ENCODE assay signal across 3 cellular contexts in the genomic region with DNA sequence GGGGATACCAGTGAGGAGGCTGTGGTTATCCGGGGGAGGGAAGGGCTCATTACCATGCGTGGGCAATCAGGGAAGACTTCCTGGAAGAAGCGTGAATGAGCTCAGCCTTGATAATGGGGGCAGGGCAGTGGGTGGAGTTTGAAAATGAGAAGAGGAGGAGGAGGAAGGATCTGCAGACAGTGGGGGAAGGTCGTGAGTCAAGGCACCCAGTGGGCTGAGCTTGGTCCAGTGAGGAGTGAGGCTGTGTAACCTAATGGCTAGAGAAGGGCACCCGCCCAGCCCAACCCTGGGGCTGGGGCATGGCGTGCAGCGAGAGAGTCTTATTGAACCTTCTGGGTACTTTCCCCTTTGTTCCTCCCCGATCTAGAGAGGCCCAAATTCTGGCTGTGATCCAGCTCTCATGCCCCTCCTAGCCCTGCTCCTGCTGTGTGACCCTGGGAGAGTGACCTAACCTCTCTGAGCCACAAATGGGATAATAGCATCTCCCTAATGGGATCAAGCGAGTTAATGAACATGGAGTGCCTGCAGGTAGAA.
A peak's percentile ranks its signal among the peaks of the same experiment; 100 is the strongest.
TF ChIP-seq lines count a peak whose summit lies in the region.

No MANE protein-coding gene starts in this region.

TF ChIP-seq in HepG2, 621 proteins besides CTCF, POLR2A, EP300 and RAD21:
- TF ChIP-seq ZFP36 (IDR thresholded peaks at IDR 0.05; ENCODE audit: borderline replicate concordance, low read depth, low read length, partially characterized antibody) (peak; percentile 70), ZNF720 (CRISPR knock-in tag; IDR thresholded peaks at IDR 0.05) (no peak), ZNF768 (CRISPR knock-in tag; IDR thresholded peaks at IDR 0.05) (peak; percentile 95), ZMYM3 (CRISPR knock-in tag; IDR thresholded peaks at IDR 0.05) (peak; percentile 44; the same call in 1 of the 2 replicates), TCF7 (IDR thresholded peaks at IDR 0.05; ENCODE audit: low read depth) (no peak), RBM22 (optimal IDR thresholded peaks at IDR 0.05; ENCODE audit: low read length) (peak; percentile 64), KDM2A (CRISPR knock-in tag; IDR thresholded peaks at IDR 0.05; ENCODE audit: borderline replicate concordance, low read depth) (no peak)

TF ChIP-seq in HEK293, 187 proteins besides CTCF, POLR2A, EP300 and RAD21:
- TF ChIP-seq ZNF768 (tag by site-specific recombination; IDR thresholded peaks at IDR 0.05) (peak; percentile 72), ZFHX2 (tag by site-specific recombination; conservative IDR thresholded peaks at IDR 0.05) (peak; percentile 80), EGR2 (tag by site-specific recombination; IDR thresholded peaks at IDR 0.05; ENCODE audit: low read depth) (peak; percentile 77), BCL11A (tag by site-specific recombination; IDR thresholded peaks at IDR 0.05; ENCODE audit: low read depth) (no peak)
- TF ChIP-seq, protein P1, sequence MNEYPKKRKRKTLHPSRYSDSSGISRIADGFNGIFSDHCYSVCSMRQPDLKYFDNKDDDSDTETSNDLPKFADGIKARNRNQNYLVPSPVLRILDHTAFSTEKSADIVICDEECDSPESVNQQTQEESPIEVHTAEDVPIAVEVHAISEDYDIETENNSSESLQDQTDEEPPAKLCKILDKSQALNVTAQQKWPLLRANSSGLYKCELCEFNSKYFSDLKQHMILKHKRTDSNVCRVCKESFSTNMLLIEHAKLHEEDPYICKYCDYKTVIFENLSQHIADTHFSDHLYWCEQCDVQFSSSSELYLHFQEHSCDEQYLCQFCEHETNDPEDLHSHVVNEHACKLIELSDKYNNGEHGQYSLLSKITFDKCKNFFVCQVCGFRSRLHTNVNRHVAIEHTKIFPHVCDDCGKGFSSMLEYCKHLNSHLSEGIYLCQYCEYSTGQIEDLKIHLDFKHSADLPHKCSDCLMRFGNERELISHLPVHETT (tag by site-specific recombination; IDR thresholded peaks at IDR 0.05): no peak
TF ChIP-seq in HEK293: peak in this region for 3.

TF ChIP-seq in K562, 482 proteins besides CTCF, POLR2A, EP300 and RAD21 (continues in another document):
- TF ChIP-seq ASH1L (IDR thresholded peaks at IDR 0.05; ENCODE audit: borderline replicate concordance, low read depth, partially characterized antibody): no peak
- TF ChIP-seq, protein P2, sequence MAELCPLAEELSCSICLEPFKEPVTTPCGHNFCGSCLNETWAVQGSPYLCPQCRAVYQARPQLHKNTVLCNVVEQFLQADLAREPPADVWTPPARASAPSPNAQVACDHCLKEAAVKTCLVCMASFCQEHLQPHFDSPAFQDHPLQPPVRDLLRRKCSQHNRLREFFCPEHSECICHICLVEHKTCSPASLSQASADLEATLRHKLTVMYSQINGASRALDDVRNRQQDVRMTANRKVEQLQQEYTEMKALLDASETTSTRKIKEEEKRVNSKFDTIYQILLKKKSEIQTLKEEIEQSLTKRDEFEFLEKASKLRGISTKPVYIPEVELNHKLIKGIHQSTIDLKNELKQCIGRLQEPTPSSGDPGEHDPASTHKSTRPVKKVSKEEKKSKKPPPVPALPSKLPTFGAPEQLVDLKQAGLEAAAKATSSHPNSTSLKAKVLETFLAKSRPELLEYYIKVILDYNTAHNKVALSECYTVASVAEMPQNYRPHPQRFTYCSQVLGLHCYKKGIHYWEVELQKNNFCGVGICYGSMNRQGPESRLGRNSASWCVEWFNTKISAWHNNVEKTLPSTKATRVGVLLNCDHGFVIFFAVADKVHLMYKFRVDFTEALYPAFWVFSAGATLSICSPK (IDR thresholded peaks at IDR 0.05; ENCODE audit: borderline replicate concordance): no peak
- no peak for TF ChIP-seq ZEB2 (IDR thresholded peaks at IDR 0.05)
- TF ChIP-seq THRA (IDR thresholded peaks at IDR 0.05): no peak
- TF ChIP-seq, protein P3, sequence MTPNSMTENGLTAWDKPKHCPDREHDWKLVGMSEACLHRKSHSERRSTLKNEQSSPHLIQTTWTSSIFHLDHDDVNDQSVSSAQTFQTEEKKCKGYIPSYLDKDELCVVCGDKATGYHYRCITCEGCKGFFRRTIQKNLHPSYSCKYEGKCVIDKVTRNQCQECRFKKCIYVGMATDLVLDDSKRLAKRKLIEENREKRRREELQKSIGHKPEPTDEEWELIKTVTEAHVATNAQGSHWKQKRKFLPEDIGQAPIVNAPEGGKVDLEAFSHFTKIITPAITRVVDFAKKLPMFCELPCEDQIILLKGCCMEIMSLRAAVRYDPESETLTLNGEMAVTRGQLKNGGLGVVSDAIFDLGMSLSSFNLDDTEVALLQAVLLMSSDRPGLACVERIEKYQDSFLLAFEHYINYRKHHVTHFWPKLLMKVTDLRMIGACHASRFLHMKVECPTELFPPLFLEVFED (CRISPR knock-in tag; conservative IDR thresholded peaks at IDR 0.05): no peak
- TF ChIP-seq, protein P4, sequence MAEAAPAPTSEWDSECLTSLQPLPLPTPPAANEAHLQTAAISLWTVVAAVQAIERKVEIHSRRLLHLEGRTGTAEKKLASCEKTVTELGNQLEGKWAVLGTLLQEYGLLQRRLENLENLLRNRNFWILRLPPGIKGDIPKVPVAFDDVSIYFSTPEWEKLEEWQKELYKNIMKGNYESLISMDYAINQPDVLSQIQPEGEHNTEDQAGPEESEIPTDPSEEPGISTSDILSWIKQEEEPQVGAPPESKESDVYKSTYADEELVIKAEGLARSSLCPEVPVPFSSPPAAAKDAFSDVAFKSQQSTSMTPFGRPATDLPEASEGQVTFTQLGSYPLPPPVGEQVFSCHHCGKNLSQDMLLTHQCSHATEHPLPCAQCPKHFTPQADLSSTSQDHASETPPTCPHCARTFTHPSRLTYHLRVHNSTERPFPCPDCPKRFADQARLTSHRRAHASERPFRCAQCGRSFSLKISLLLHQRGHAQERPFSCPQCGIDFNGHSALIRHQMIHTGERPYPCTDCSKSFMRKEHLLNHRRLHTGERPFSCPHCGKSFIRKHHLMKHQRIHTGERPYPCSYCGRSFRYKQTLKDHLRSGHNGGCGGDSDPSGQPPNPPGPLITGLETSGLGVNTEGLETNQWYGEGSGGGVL (CRISPR knock-in tag; IDR thresholded peaks at IDR 0.05): no peak
- no peak for TF ChIP-seq ZNF124 (CRISPR knock-in tag; IDR thresholded peaks at IDR 0.05)
- no peak for TF ChIP-seq KAT8 (IDR thresholded peaks at IDR 0.05; ENCODE audit: low read depth)
- TF ChIP-seq ZSCAN29 (IDR thresholded peaks at IDR 0.05): no peak
- no peak for TF ChIP-seq CREM (IDR thresholded peaks at IDR 0.05; ENCODE audit: low read depth)
- no peak for TF ChIP-seq ZNF707 (CRISPR knock-in tag; conservative IDR thresholded peaks at IDR 0.05)
- TF ChIP-seq PTRF (tag; IDR thresholded peaks at IDR 0.05): no peak
- TF ChIP-seq ATF6 (CRISPR knock-in tag; IDR thresholded peaks at IDR 0.05): no peak
- no peak for TF ChIP-seq MYNN (IDR thresholded peaks at IDR 0.05)
- TF ChIP-seq MYNN (CRISPR knock-in tag; IDR thresholded peaks at IDR 0.05): no peak
- TF ChIP-seq ZNF41 (CRISPR knock-in tag; conservative IDR thresholded peaks at IDR 0.05): no peak
- TF ChIP-seq ZSCAN32 (CRISPR knock-in tag; IDR thresholded peaks at IDR 0.05): no peak
- TF ChIP-seq SMAD1 (IDR thresholded peaks at IDR 0.05; ENCODE audit: low read depth, low read length, partially characterized antibody): no peak
- TF ChIP-seq ZNF518B (CRISPR knock-in tag; IDR thresholded peaks at IDR 0.05): no peak
- TF ChIP-seq ZNF445 (CRISPR knock-in tag; IDR thresholded peaks at IDR 0.05; ENCODE audit: low read depth): no peak
- peak; percentile 15 to 59; a peak in 1 of 4 replicates for TF ChIP-seq ARNT (IDR thresholded peaks at IDR 0.05)
- TF ChIP-seq XRCC5 (IDR thresholded peaks at IDR 0.05; ENCODE audit: low read depth, low read length): 0 out of 2 replicates have a peak, but pooled peaks have one; percentile 27
- no peak for TF ChIP-seq ZBTB7A (IDR thresholded peaks at IDR 0.05; ENCODE audit: borderline replicate concordance, control insufficient read depth, low read depth, low read length)
- TF ChIP-seq RNF2 (IDR thresholded peaks at IDR 0.05): no peak
- TF ChIP-seq, protein P5, sequence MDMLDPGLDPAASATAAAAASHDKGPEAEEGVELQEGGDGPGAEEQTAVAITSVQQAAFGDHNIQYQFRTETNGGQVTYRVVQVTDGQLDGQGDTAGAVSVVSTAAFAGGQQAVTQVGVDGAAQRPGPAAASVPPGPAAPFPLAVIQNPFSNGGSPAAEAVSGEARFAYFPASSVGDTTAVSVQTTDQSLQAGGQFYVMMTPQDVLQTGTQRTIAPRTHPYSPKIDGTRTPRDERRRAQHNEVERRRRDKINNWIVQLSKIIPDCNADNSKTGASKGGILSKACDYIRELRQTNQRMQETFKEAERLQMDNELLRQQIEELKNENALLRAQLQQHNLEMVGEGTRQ (CRISPR knock-in tag; IDR thresholded peaks at IDR 0.05): no peak
- TF ChIP-seq ZNF584 (CRISPR knock-in tag; IDR thresholded peaks at IDR 0.05; ENCODE audit: low read depth): no peak
- TF ChIP-seq ZHX1 (conservative IDR thresholded peaks at IDR 0.05; ENCODE audit: low read length): no peak
- no peak for TF ChIP-seq EP400 (IDR thresholded peaks at IDR 0.05)
- peak; percentile 98 for TF ChIP-seq RBM25 (IDR thresholded peaks at IDR 0.05; ENCODE audit: low read depth, low read length, severe bottlenecking)
- TF ChIP-seq MXI1 (IDR thresholded peaks at IDR 0.05; ENCODE audit: low read depth, low read length): no peak
- no peak for TF ChIP-seq DIDO1 (tag; IDR thresholded peaks at IDR 0.05; ENCODE audit: low read depth)
- TF ChIP-seq DPF2 (IDR thresholded peaks at IDR 0.05): peak; percentile 47; the same call in 1 of the 2 replicates
- no peak for TF ChIP-seq MXD1 (CRISPR knock-in tag; IDR thresholded peaks at IDR 0.05; ENCODE audit: borderline replicate concordance, poor library complexity, severe bottlenecking)
- no peak for TF ChIP-seq TAF1 (IDR thresholded peaks at IDR 0.05; ENCODE audit: control insufficient read depth, extremely low read depth, insufficient read depth, low read length, severe bottlenecking)
- no peak for TF ChIP-seq ESRRA (IDR thresholded peaks at IDR 0.05; ENCODE audit: borderline replicate concordance, low read depth)
- TF ChIP-seq KDM5B (IDR thresholded peaks at IDR 0.05; ENCODE audit: insufficient replicate concordance, low read depth, low read length): no peak
